8 cellular contexts compared by ENCODE assay signal in genomic region chr12:93442411-93443340, GRCh38. TPM values are rescaled to one million over a fixed set of nuclear protein-coding genes. Genes with fewer than 3 reads are reported as not detected.
DNase-seq lines count a peak whose midpoint lies in the region; ATAC-seq, FAIRE-seq and TF ChIP-seq lines count a peak whose summit lies in the region.

No MANE protein-coding gene starts in this region.

- peak overlapping the region; percentile 91 for H3K27ac ChIP-seq in astrocyte (ENCODE audit: low read depth, low read length)
- H3K27ac ChIP-seq in thoracic aorta = peak overlapping the region; percentile 95

- H3K4me3 Mint-ChIP-seq in astrocyte (ENCODE audit: unreplicated experiment) = peak overlapping the region; percentile 96

- H3K9me3 Mint-ChIP-seq in astrocyte (ENCODE audit: unreplicated experiment) = no peaks in the 10 kb centered on the region

- peak overlapping the region; percentile 95 for H3K27ac Mint-ChIP-seq in astrocyte (ENCODE audit: unreplicated experiment)

- H3K36me3 Mint-ChIP-seq in astrocyte (ENCODE audit: low read depth, unreplicated experiment) = no peaks in the 10 kb centered on the region

- H3K4me3 ChIP-seq in astrocyte (ENCODE audit: insufficient read depth, low read depth, low read length) (peak overlapping the region; percentile 92), thoracic aorta (peak overlapping the region; percentile 97)

- peaks cover 19% of the 10 kb centered on the region for H3K4me1 ChIP-seq in astrocyte (ENCODE audit: insufficient read depth, low read length)
- peaks cover 19 to 36% of the 10 kb centered on the region in 2 donors for H3K4me1 ChIP-seq in thoracic aorta (ENCODE audit: control insufficient read depth in 1 of 2, low read depth in 2 of 2)

- peak overlapping the region; percentile 93 for H3K4me2 ChIP-seq in astrocyte (ENCODE audit: low read length)

- H3K9ac ChIP-seq in astrocyte (ENCODE audit: low read length) = peak overlapping the region; percentile 89

- FAIRE-seq in astrocyte (lab: Jason Lieb, UNC) = no peak

- ATAC-seq in HG02943 (IDR thresholded peaks at IDR 0.05; ENCODE audit: low read depth, unreplicated experiment) (peak; percentile 1), thoracic aorta (ENCODE audit: insufficient number of reproducible peaks, low FRiP score, low read depth) (peak; percentile 11), GM18858 (IDR thresholded peaks at IDR 0.05; ENCODE audit: unreplicated experiment) (no peak)

- TF ChIP-seq CTCF in astrocyte (IDR thresholded peaks at IDR 0.05; ENCODE audit: insufficient read depth, low read depth, low read length) = no peak
- no peak for TF ChIP-seq CTCF in thoracic aorta (IDR thresholded peaks at IDR 0.05)

- H3K4me1 Mint-ChIP-seq in astrocyte (ENCODE audit: low read depth, unreplicated experiment) = peaks cover 31% of the 10 kb centered on the region

- H3K36me3 ChIP-seq in astrocyte (ENCODE audit: insufficient read depth, low read length) = no peaks in the 10 kb centered on the region
- no peaks in the 10 kb centered on the region for H3K36me3 ChIP-seq in thoracic aorta

- peak overlapping the region; percentile 86 for H2AFZ ChIP-seq in astrocyte (ENCODE audit: low read depth, low read length)

- no peaks in the 10 kb centered on the region for H3K27me3 Mint-ChIP-seq in astrocyte (ENCODE audit: low read depth, unreplicated experiment)

- peaks cover 41% of the 10 kb centered on the region for H3K79me2 ChIP-seq in astrocyte (ENCODE audit: insufficient read depth, low read length)

- DNase-seq in A172 (ENCODE audit: low spot score) (peak; percentile 7), astrocyte (ENCODE audit: low read depth) (no peak), kidney glomerular epithelial cell (lab: John Stamatoyannopoulos, UW) (peak; percentile 54), thoracic aorta (ENCODE audit: low spot score) (no peak), NCI-H1092 (lab: John Stamatoyannopoulos, UW) (no peak), DMS153 treated with DMSO at 0.1 percent for 48 hours (lab: John Stamatoyannopoulos, UW; ENCODE audit: unreplicated experiment) (no peak)

- H3K27me3 ChIP-seq in astrocyte (ENCODE audit: insufficient read depth, low read length) (no peaks in the 10 kb centered on the region), thoracic aorta (replicated peaks; ENCODE audit: insufficient read depth) (no peaks in the 10 kb centered on the region)

- H4K20me1 ChIP-seq in astrocyte (ENCODE audit: insufficient read depth, low read length) = peaks cover 35% of the 10 kb centered on the region

- H3K9me3 ChIP-seq in astrocyte (ENCODE audit: insufficient read depth, low read depth, low read length) = no peaks in the 10 kb centered on the region
- H3K9me3 ChIP-seq in thoracic aorta = no peaks in the 10 kb centered on the region

RNA-seq across cellular contexts. Expression of gene UBE2N, which starts 0.9 kb away (rescaled TPM):
- total RNA-seq in A172 (2014; rRNA removed; shearing (Covaris generic)) = 89.7 and 96.3 TPM in 2 replicates
- total RNA-seq in astrocyte = 113 and 129 TPM in 2 replicates
- 10 to 100 TPM; 32.9 to 37.2 TPM for total RNA-seq in thoracic aorta

RNA-seq across cellular contexts. Expression of gene MRPL42, which starts 24.6 kb away (rescaled TPM):
- total RNA-seq in A172 (2014; rRNA removed; shearing (Covaris generic)) = 148 and 172 TPM in 2 replicates
- total RNA-seq in astrocyte = 65.6 and 73.8 TPM in 2 replicates
- total RNA-seq in thoracic aorta = 10 to 100 TPM; 25.0 to 71.2 TPM

Comparison
In these comparisons a context has a peak if more than half of its experiments do, and no peak if none do; other contexts are left out.
1. DNase-seq: peak in A172 (single experiment) and kidney glomerular epithelial cell (single experiment); none in astrocyte (single experiment), thoracic aorta (single experiment), NCI-H1092 (single experiment) and DMS153 treated with DMSO at 0.1 percent for 48 hours (single experiment).